Comparison of ENCODE assay signal across 1 cellular context in the genomic region with DNA sequence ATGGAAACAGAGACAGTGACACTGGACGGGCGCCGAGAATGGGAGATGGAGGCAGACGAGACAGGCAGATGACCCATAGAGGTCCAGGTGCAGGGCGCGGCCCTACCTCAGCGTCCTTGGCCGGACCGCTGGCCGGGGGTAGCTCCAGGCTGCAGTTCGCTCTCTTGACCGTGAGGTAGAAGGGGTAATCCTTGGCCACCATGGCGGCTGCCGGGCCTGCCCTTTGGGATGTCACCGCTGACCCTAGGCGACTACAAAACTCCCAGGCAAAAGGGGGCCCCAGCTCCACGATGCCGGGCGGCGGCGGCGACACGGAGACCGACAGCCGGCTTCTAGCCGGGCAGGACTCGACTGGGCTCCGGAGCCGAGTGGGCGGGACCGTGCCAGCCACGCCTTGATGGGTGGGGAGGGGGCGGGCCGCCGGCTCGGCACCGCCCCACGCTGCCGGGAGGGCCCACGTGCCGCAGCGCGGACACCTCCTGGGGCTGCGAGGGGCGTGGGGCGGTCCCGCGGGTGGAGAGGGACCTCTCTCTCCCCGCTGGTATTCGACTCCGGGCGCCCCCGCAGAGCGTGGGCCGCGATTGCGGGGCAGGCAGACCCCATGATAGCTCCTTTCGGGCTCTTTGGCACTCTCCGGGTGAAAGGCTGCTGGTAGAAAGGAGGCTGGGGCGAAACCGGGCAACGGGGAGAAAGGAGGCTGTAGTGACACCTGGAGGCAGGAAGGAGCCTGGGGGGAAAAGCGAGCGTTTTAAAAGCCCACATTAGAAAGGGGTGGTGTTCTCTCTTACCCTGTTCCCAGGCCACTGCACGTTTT.
TF ChIP-seq lines count a peak whose summit lies in the region.

A gene with protein sequence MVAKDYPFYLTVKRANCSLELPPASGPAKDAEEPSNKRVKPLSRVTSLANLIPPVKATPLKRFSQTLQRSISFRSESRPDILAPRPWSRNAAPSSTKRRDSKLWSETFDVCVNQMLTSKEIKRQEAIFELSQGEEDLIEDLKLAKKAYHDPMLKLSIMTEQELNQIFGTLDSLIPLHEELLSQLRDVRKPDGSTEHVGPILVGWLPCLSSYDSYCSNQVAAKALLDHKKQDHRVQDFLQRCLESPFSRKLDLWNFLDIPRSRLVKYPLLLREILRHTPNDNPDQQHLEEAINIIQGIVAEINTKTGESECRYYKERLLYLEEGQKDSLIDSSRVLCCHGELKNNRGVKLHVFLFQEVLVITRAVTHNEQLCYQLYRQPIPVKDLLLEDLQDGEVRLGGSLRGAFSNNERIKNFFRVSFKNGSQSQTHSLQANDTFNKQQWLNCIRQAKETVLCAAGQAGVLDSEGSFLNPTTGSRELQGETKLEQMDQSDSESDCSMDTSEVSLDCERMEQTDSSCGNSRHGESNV (minus strand): TSS at position 353 of the 814 bp plus-strand sequence. CDS start 151 bp downstream, at position 202.

TF ChIP-seq in HepG2, 621 proteins besides CTCF, POLR2A, EP300 and RAD21 (continued from another document):
- TF ChIP-seq IKZF5 (CRISPR knock-in tag; IDR thresholded peaks at IDR 0.05) (peak; percentile 61; the same call in 1 of the 2 replicates), ZNF136 (CRISPR knock-in tag; IDR thresholded peaks at IDR 0.05; ENCODE audit: low read depth) (no peak), SP140L (CRISPR knock-in tag; IDR thresholded peaks at IDR 0.05; ENCODE audit: borderline replicate concordance) (no peak), MIER2 (CRISPR knock-in tag; IDR thresholded peaks at IDR 0.05) (no peak), MLXIP (CRISPR knock-in tag; IDR thresholded peaks at IDR 0.05; ENCODE audit: borderline replicate concordance) (no peak), GATAD1 (CRISPR knock-in tag; IDR thresholded peaks at IDR 0.05) (no peak; the same call in 1 of the 2 replicates), LCORL (IDR thresholded peaks at IDR 0.05) (no peak), LCORL (CRISPR knock-in tag; IDR thresholded peaks at IDR 0.05) (no peak), KDM5A (IDR thresholded peaks at IDR 0.05; ENCODE audit: borderline replicate concordance, low read length) (no peak; the same call in 1 of the 2 replicates), ZFAT (CRISPR knock-in tag; conservative IDR thresholded peaks at IDR 0.05) (no peak), POGK (CRISPR knock-in tag; conservative IDR thresholded peaks at IDR 0.05) (peak; percentile 91), ZHX2 (IDR thresholded peaks at IDR 0.05; ENCODE audit: low read depth) (no peak), ZHX2 (CRISPR knock-in tag; IDR thresholded peaks at IDR 0.05; ENCODE audit: borderline replicate concordance) (no peak), PLSCR1 (CRISPR knock-in tag; IDR thresholded peaks at IDR 0.05; ENCODE audit: borderline replicate concordance) (no peak), CEBPZ (IDR thresholded peaks at IDR 0.05; ENCODE audit: low read length) (no peak), ZNF75D (CRISPR knock-in tag; IDR thresholded peaks at IDR 0.05; ENCODE audit: borderline replicate concordance) (no peak), TSC22D2 (CRISPR knock-in tag; IDR thresholded peaks at IDR 0.05; ENCODE audit: borderline replicate concordance) (0 out of 2 replicates have a peak, but pooled peaks have one; percentile 63), HNRNPL (IDR thresholded peaks at IDR 0.05; ENCODE audit: low read depth, low read length) (0 out of 2 replicates have a peak, but pooled peaks have one; percentile 53)
- TF ChIP-seq, protein P1, sequence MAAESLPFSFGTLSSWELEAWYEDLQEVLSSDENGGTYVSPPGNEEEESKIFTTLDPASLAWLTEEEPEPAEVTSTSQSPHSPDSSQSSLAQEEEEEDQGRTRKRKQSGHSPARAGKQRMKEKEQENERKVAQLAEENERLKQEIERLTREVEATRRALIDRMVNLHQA (CRISPR knock-in tag; IDR thresholded peaks at IDR 0.05): no peak
